Comparison of ENCODE assay signal across 15 cellular contexts in genomic region chr19:2259331-2259730, GRCh38. TPM values are rescaled to one million over a fixed set of nuclear protein-coding genes. Genes with fewer than 3 reads are reported as not detected.
DNase-seq lines count a peak whose midpoint lies in the region; ATAC-seq, FAIRE-seq and TF ChIP-seq lines count a peak whose summit lies in the region.
"Had no signal": no experiment of that assay in that cellular context is flagged by ENCODE, and none has a peak within 500 bp of the region (broad histone marks: within the 10 kb centered on the region; RNA-seq: fewer than 3 reads in every experiment).

No MANE protein-coding gene starts in this region.

- no peak for DNase-seq in HepG2 (ENCODE audit: low spot score)
- no peak for DNase-seq in right lobe of liver
- DNase-seq in NCI-H2029 (lab: John Stamatoyannopoulos, UW): peak; percentile 71
- peak; percentile 49 for DNase-seq in amniotic epithelial cell (ENCODE audit: low read depth)
- no peak for DNase-seq in NCI-H1436 treated with DMSO at 0.1 percent for 48 hours (lab: John Stamatoyannopoulos, UW)
- DNase-seq in SW 1271 (lab: John Stamatoyannopoulos, UW): no peak
- DNase-seq: adrenal gland, DMS79, Right ventricle myocardium superior, testis had no signal

- CTCF ChIA-PET in HepG2 (lab: Yijun Ruan, JAX; ENCODE audit: low intra/inter-chr PET ratio, low total read pairs): no interaction called here

- TF ChIP-seq POLR2A in HepG2 (IDR thresholded peaks at IDR 0.05; ENCODE audit: insufficient read depth in 1 of 2, low read depth in 2 of 2, low read length in 2 of 2) (no peak), right lobe of liver (IDR thresholded peaks at IDR 0.05) (no peak)

- no peak for TF ChIP-seq RAD21 in HepG2 (CRISPR knock-in tag; IDR thresholded peaks at IDR 0.05)

- ATAC-seq in HepG2: no peak
- no peak for ATAC-seq in right lobe of liver
- ATAC-seq in GM21360 (IDR thresholded peaks at IDR 0.05; ENCODE audit: unreplicated experiment): no peak
- ATAC-seq: psoas muscle had no signal

- TF ChIP-seq CTCF in HepG2 (CRISPR knock-in tag; IDR thresholded peaks at IDR 0.05) (no peak), right lobe of liver (IDR thresholded peaks at IDR 0.05) (no peak)

- FAIRE-seq in HepG2 (lab: Jason Lieb, UNC): no peak
- FAIRE-seq: colon had no signal

- H2AFZ ChIP-seq in HepG2 (ENCODE audit: low read length): no peak overlapping the region
- H2AFZ ChIP-seq: hepatocyte had no signal

- intact Hi-C loops in HepG2 (cut with micrococcal nuclease; ENCODE audit: unreplicated experiment): no loop called here
- intact Hi-C loops in right lobe of liver (cut with DNase I): no loop called here

- no peak overlapping the region for H3K9ac ChIP-seq in HepG2 (ENCODE audit: insufficient read depth, low read depth, low read length)

- no peaks in the 10 kb centered on the region for H4K20me1 ChIP-seq in HepG2 (ENCODE audit: insufficient read depth, low read length)

- H3K4me1 ChIP-seq in HepG2 (ENCODE audit: insufficient read depth, low read length): peaks cover 47% of the 10 kb centered on the region
- no peaks in the 10 kb centered on the region for H3K4me1 ChIP-seq in right lobe of liver
- peaks cover 6% of the 10 kb centered on the region for H3K4me1 ChIP-seq in thymus (ENCODE audit: control insufficient read depth, insufficient read depth, low read length)
- H3K4me1 ChIP-seq: adrenal gland, testis had no signal

- POLR2A ChIA-PET in HepG2 (lab: Yijun Ruan, JAX): interaction anchor here (0.7 to 5.2 kb wide), 5 partner anchors 8 to 270 kb away, joined by 3 to 35 read pairs (median 7); no protein-coding TSS in a partner anchor

- no peak overlapping the region for H3K4me3 ChIP-seq in HepG2 (replicated peaks in 1 of 3; ENCODE audit: insufficient read depth in 1 of 3, low read depth in 2 of 3, low read length in 3 of 3)
- H3K4me3 ChIP-seq in right lobe of liver: no peak overlapping the region
- no peak overlapping the region for H3K4me3 ChIP-seq in thymus (ENCODE audit: low read length)
- H3K4me3 ChIP-seq: adrenal gland, hepatocyte, psoas muscle, testis had no signal

- no peaks in the 10 kb centered on the region for H3K79me2 ChIP-seq in HepG2 (ENCODE audit: insufficient read depth, low read length)
- H3K79me2 ChIP-seq: hepatocyte had no signal

- peaks cover 3 to 5% of the 10 kb centered on the region in 2 experiments; a peak in 3 of 5 replicates for H3K27me3 ChIP-seq in HepG2 (ENCODE audit: control insufficient read depth in 1 of 2, insufficient read depth in 2 of 2, low read length in 2 of 2)
- H3K27me3 ChIP-seq in right lobe of liver: no peaks in the 10 kb centered on the region
- H3K27me3 ChIP-seq in thymus (ENCODE audit: control insufficient read depth, insufficient read depth): peaks cover 7% of the 10 kb centered on the region
- H3K27me3 ChIP-seq: adrenal gland, hepatocyte, testis had no signal

- no peaks in the 10 kb centered on the region for H3K36me3 ChIP-seq in HepG2 (replicated peaks in 1 of 2; ENCODE audit: control insufficient read depth in 1 of 2, insufficient read depth in 2 of 2, low read length in 2 of 2)
- H3K36me3 ChIP-seq in right lobe of liver: no peaks in the 10 kb centered on the region
- H3K36me3 ChIP-seq in thymus (ENCODE audit: control insufficient read depth, insufficient read depth): no peaks in the 10 kb centered on the region
- H3K36me3 ChIP-seq: adrenal gland had no signal

- in situ Hi-C loops in HepG2 (cut with HindIII; ENCODE audit: extremely low pct_ligation_motif_present, low pct_unique_long_range_greater_than_20kb): no loop called here

- no TSS peak for BruUV-seq in HepG2 (replicated peaks; lab: Mats Ljungman, UMichigan)

- 40% methylated on average over 5 of the region's 5 CpGs for WGBS in HepG2 (ENCODE audit: low lambda C conversion rate)
- WGBS in right lobe of liver (ENCODE audit: insufficient coverage, low coverage, low lambda C conversion rate, missing lambda C conversion rate): 80% methylated on average over 4 of the region's 5 CpGs
- 98% methylated on average over 5 of the region's 5 CpGs for WGBS in thymus

- H3K9me3 ChIP-seq in HepG2 (ENCODE audit: low read length) (no peaks in the 10 kb centered on the region), right lobe of liver (no peaks in the 10 kb centered on the region), thymus (ENCODE audit: control insufficient read depth) (no peaks in the 10 kb centered on the region)
- H3K9me3 ChIP-seq: adrenal gland, psoas muscle, testis had no signal

- TF ChIP-seq EP300 in HepG2 (IDR thresholded peaks at IDR 0.05; ENCODE audit: low read depth in 2 of 2, low read length in 2 of 2) (no peak; a peak in 1 of 4 replicates), HepG2 (CRISPR knock-in tag; IDR thresholded peaks at IDR 0.05; ENCODE audit: borderline replicate concordance) (no peak)

- no peak overlapping the region for H3K27ac ChIP-seq in HepG2 (ENCODE audit: extremely low read length, insufficient read depth, low read length)
- no peak overlapping the region for H3K27ac ChIP-seq in right lobe of liver
- H3K27ac ChIP-seq in thymus (ENCODE audit: low read depth): peak overlapping the region; percentile 31
- H3K27ac ChIP-seq: adrenal gland, hepatocyte, testis had no signal

- no peak overlapping the region for H3K4me2 ChIP-seq in HepG2 (ENCODE audit: low read depth, low read length)
- H3K4me2 ChIP-seq: hepatocyte had no signal

RNA-seq across cellular contexts. Expression of gene JSRP1, which starts 3.1 kb away (rescaled TPM):
- total RNA-seq in HepG2 (2016; rRNA removed; fragmentation: Illumina TruSeq; extraction: Trizol) (0.38 and 0.73 TPM in 2 replicates), right lobe of liver (under 1 TPM in 3 of 6 experiments, not detected in 3; 0.28 to 0.81 (median 0.42) TPM)
- 1.1 TPM in 2 replicates for total RNA-seq in HepG2 (2016; cell fraction: cytosol; rRNA removed; fragmentation: Illumina TruSeq; extraction: Trizol; ENCODE audit: low read depth)
- 0.54 and 0.56 TPM in 2 replicates for total RNA-seq in HepG2 (2016; cell fraction: insoluble cytoplasmic fraction; rRNA removed; fragmentation: Illumina TruSeq; extraction: Trizol)
- total RNA-seq in HepG2 (2016; cell fraction: membrane; rRNA removed; fragmentation: Illumina TruSeq; extraction: Trizol): 0.96 and 1.2 TPM in 2 replicates
- 0.40 and 0.69 TPM in 2 replicates for total RNA-seq in HepG2 (2016; cell fraction: nucleus; rRNA removed; fragmentation: Illumina TruSeq; extraction: Trizol)
- polyA plus RNA-seq in HepG2 (2011; rRNA removed) (0.16 and 0.39 TPM in 2 replicates), thymus (1.3 TPM)
- polyA plus RNA-seq in HepG2 (2011; cell fraction: cytosol; rRNA removed): 0.27 and 0.36 TPM in 2 replicates
- polyA plus RNA-seq in HepG2 (2011; cell fraction: nucleus; rRNA removed): 0.29 TPM in 1 of 2 replicates, not detected in the other
- 0.41 and 0.44 TPM in 2 replicates for polyA plus RNA-seq in HepG2 (2012)
- polyA plus RNA-seq in HepG2 (2016; cell fraction: cytosol; fragmentation: Illumina TruSeq; extraction: Trizol; ENCODE audit: low read depth): 0.88 and 1.2 TPM in 2 replicates
- 0.73 and 0.80 TPM in 2 replicates for polyA plus RNA-seq in HepG2 (2016; cell fraction: insoluble cytoplasmic fraction; fragmentation: Illumina TruSeq; extraction: Trizol; ENCODE audit: low read depth)
- 0.84 and 1.0 TPM in 2 replicates for polyA plus RNA-seq in HepG2 (2016; cell fraction: membrane; fragmentation: Illumina TruSeq; extraction: Trizol; ENCODE audit: low read depth)
- polyA plus RNA-seq in HepG2 (2016; cell fraction: nucleus; fragmentation: Illumina TruSeq; extraction: Trizol; ENCODE audit: insufficient read depth, low read depth): 0.57 and 0.95 TPM in 2 replicates
- not detected in 2 replicates for polyA minus RNA-seq in HepG2 (2011; rRNA and poly(A)+ RNA removed; ENCODE audit: low replicate concordance)
- not detected in 2 replicates for polyA minus RNA-seq in HepG2 (2011; cell fraction: cytosol; rRNA and poly(A)+ RNA removed)
- polyA minus RNA-seq in HepG2 (2011; cell fraction: nucleus; rRNA and poly(A)+ RNA removed): not detected in 2 replicates

RNA-seq across cellular contexts. Expression of gene AMH, which starts 10.2 kb away (rescaled TPM):
- total RNA-seq in HepG2 (2016; rRNA removed; fragmentation: Illumina TruSeq; extraction: Trizol): 0.18 TPM in 1 of 2 replicates, not detected in the other
- total RNA-seq in HepG2 (2016; cell fraction: cytosol; rRNA removed; fragmentation: Illumina TruSeq; extraction: Trizol; ENCODE audit: low read depth): not detected in 2 replicates
- total RNA-seq in HepG2 (2016; cell fraction: insoluble cytoplasmic fraction; rRNA removed; fragmentation: Illumina TruSeq; extraction: Trizol): not detected in 2 replicates
- total RNA-seq in HepG2 (2016; cell fraction: membrane; rRNA removed; fragmentation: Illumina TruSeq; extraction: Trizol): 0.09 TPM in 1 of 2 replicates, not detected in the other
- total RNA-seq in HepG2 (2016; cell fraction: nucleus; rRNA removed; fragmentation: Illumina TruSeq; extraction: Trizol): not detected in 2 replicates
- 0.03 and 0.04 TPM in 2 replicates for polyA plus RNA-seq in HepG2 (2011; rRNA removed)
- polyA plus RNA-seq in HepG2 (2011; cell fraction: cytosol; rRNA removed): 0.05 TPM in 1 of 2 replicates, not detected in the other
- polyA plus RNA-seq in HepG2 (2011; cell fraction: nucleus; rRNA removed): 1.2 and 2.0 TPM in 2 replicates
- polyA plus RNA-seq in HepG2 (2012): 0.08 TPM in 1 of 2 replicates, not detected in the other
- polyA plus RNA-seq in HepG2 (2016; cell fraction: cytosol; fragmentation: Illumina TruSeq; extraction: Trizol; ENCODE audit: low read depth): 0.06 TPM in 1 of 2 replicates, not detected in the other
- polyA plus RNA-seq in HepG2 (2016; cell fraction: insoluble cytoplasmic fraction; fragmentation: Illumina TruSeq; extraction: Trizol; ENCODE audit: low read depth): not detected in 2 replicates
- not detected in 2 replicates for polyA plus RNA-seq in HepG2 (2016; cell fraction: membrane; fragmentation: Illumina TruSeq; extraction: Trizol; ENCODE audit: low read depth)
- polyA plus RNA-seq in HepG2 (2016; cell fraction: nucleus; fragmentation: Illumina TruSeq; extraction: Trizol; ENCODE audit: insufficient read depth, low read depth): 0.51 TPM in 2 replicates
- polyA minus RNA-seq in HepG2 (2011; rRNA and poly(A)+ RNA removed; ENCODE audit: low replicate concordance): 0.48 and 1.0 TPM in 2 replicates
- not detected in 2 replicates for polyA minus RNA-seq in HepG2 (2011; cell fraction: cytosol; rRNA and poly(A)+ RNA removed)
- polyA minus RNA-seq in HepG2 (2011; cell fraction: nucleus; rRNA and poly(A)+ RNA removed): 0.62 TPM in 1 of 2 replicates, not detected in the other
- 1 to 10 TPM in 1 of 6 experiments, under 1 TPM in 5; 0.24 to 1.2 (median 0.59) TPM for total RNA-seq in right lobe of liver
- polyA plus RNA-seq in thymus: 2.2 TPM

RNA-seq across cellular contexts. Expression of gene PEAK3, which starts 22.6 kb away (rescaled TPM):
- total RNA-seq in HepG2 (2016; rRNA removed; fragmentation: Illumina TruSeq; extraction: Trizol) (not detected in 2 replicates), right lobe of liver (under 1 TPM; 0.07 to 0.49 (median 0.36) TPM)
- not detected in 2 replicates for total RNA-seq in HepG2 (2016; cell fraction: cytosol; rRNA removed; fragmentation: Illumina TruSeq; extraction: Trizol; ENCODE audit: low read depth)
- total RNA-seq in HepG2 (2016; cell fraction: insoluble cytoplasmic fraction; rRNA removed; fragmentation: Illumina TruSeq; extraction: Trizol): not detected in 2 replicates
- total RNA-seq in HepG2 (2016; cell fraction: membrane; rRNA removed; fragmentation: Illumina TruSeq; extraction: Trizol): not detected in 2 replicates
- not detected in 2 replicates for total RNA-seq in HepG2 (2016; cell fraction: nucleus; rRNA removed; fragmentation: Illumina TruSeq; extraction: Trizol)
- polyA plus RNA-seq in HepG2 (2011; rRNA removed) (not detected in 2 replicates), thymus (0.34 TPM)
- polyA plus RNA-seq in HepG2 (2011; cell fraction: cytosol; rRNA removed): not detected in 2 replicates
- polyA plus RNA-seq in HepG2 (2011; cell fraction: nucleus; rRNA removed): not detected in 2 replicates
- polyA plus RNA-seq in HepG2 (2012): not detected in 2 replicates
- polyA plus RNA-seq in HepG2 (2016; cell fraction: cytosol; fragmentation: Illumina TruSeq; extraction: Trizol; ENCODE audit: low read depth): not detected in 2 replicates
- not detected in 2 replicates for polyA plus RNA-seq in HepG2 (2016; cell fraction: insoluble cytoplasmic fraction; fragmentation: Illumina TruSeq; extraction: Trizol; ENCODE audit: low read depth)
- not detected in 2 replicates for polyA plus RNA-seq in HepG2 (2016; cell fraction: membrane; fragmentation: Illumina TruSeq; extraction: Trizol; ENCODE audit: low read depth)
- polyA plus RNA-seq in HepG2 (2016; cell fraction: nucleus; fragmentation: Illumina TruSeq; extraction: Trizol; ENCODE audit: insufficient read depth, low read depth): not detected in 2 replicates
- not detected in 2 replicates for polyA minus RNA-seq in HepG2 (2011; rRNA and poly(A)+ RNA removed; ENCODE audit: low replicate concordance)
- not detected in 2 replicates for polyA minus RNA-seq in HepG2 (2011; cell fraction: cytosol; rRNA and poly(A)+ RNA removed)
- not detected in 2 replicates for polyA minus RNA-seq in HepG2 (2011; cell fraction: nucleus; rRNA and poly(A)+ RNA removed)
- total RNA-seq: hepatocyte had no signal

RNA-seq across cellular contexts. Expression of gene SF3A2, which starts 22.7 kb away (rescaled TPM):
- total RNA-seq in HepG2 (2016; rRNA removed; fragmentation: Illumina TruSeq; extraction: Trizol): 8.8 and 10.1 TPM in 2 replicates
- total RNA-seq in HepG2 (2016; cell fraction: cytosol; rRNA removed; fragmentation: Illumina TruSeq; extraction: Trizol; ENCODE audit: low read depth): 11.7 and 13.9 TPM in 2 replicates
- 8.6 and 13.2 TPM in 2 replicates for total RNA-seq in HepG2 (2016; cell fraction: insoluble cytoplasmic fraction; rRNA removed; fragmentation: Illumina TruSeq; extraction: Trizol)
- 13.1 and 15.2 TPM in 2 replicates for total RNA-seq in HepG2 (2016; cell fraction: membrane; rRNA removed; fragmentation: Illumina TruSeq; extraction: Trizol)
- 16.1 and 17.8 TPM in 2 replicates for total RNA-seq in HepG2 (2016; cell fraction: nucleus; rRNA removed; fragmentation: Illumina TruSeq; extraction: Trizol)
- polyA plus RNA-seq in HepG2 (2011; rRNA removed): 7.9 and 8.6 TPM in 2 replicates
- polyA plus RNA-seq in HepG2 (2011; cell fraction: cytosol; rRNA removed): 6.1 and 7.3 TPM in 2 replicates
- polyA plus RNA-seq in HepG2 (2011; cell fraction: nucleus; rRNA removed): 34.7 and 47.7 TPM in 2 replicates
- 34.0 and 34.2 TPM in 2 replicates for polyA plus RNA-seq in HepG2 (2012)
- 12.1 and 13.8 TPM in 2 replicates for polyA plus RNA-seq in HepG2 (2016; cell fraction: cytosol; fragmentation: Illumina TruSeq; extraction: Trizol; ENCODE audit: low read depth)
- polyA plus RNA-seq in HepG2 (2016; cell fraction: insoluble cytoplasmic fraction; fragmentation: Illumina TruSeq; extraction: Trizol; ENCODE audit: low read depth): 18.7 and 31.5 TPM in 2 replicates
- 17.7 and 21.0 TPM in 2 replicates for polyA plus RNA-seq in HepG2 (2016; cell fraction: membrane; fragmentation: Illumina TruSeq; extraction: Trizol; ENCODE audit: low read depth)
- 46.1 and 47.0 TPM in 2 replicates for polyA plus RNA-seq in HepG2 (2016; cell fraction: nucleus; fragmentation: Illumina TruSeq; extraction: Trizol; ENCODE audit: insufficient read depth, low read depth)
- polyA minus RNA-seq in HepG2 (2011; rRNA and poly(A)+ RNA removed; ENCODE audit: low replicate concordance): 20.0 and 24.2 TPM in 2 replicates
- polyA minus RNA-seq in HepG2 (2011; cell fraction: cytosol; rRNA and poly(A)+ RNA removed): 16.0 and 20.6 TPM in 2 replicates
- 34.1 and 34.2 TPM in 2 replicates for polyA minus RNA-seq in HepG2 (2011; cell fraction: nucleus; rRNA and poly(A)+ RNA removed)
- 10 to 100 TPM; 14.0 to 22.1 (median 19.1) TPM for total RNA-seq in right lobe of liver
- polyA plus RNA-seq in thymus: 51.1 TPM

RNA-seq across cellular contexts. Expression of gene PLEKHJ1, which starts 23.2 kb away (rescaled TPM):
- total RNA-seq in HepG2 (2016; rRNA removed; fragmentation: Illumina TruSeq; extraction: Trizol) (108 and 130 TPM in 2 replicates), right lobe of liver (10 to 100 TPM; 24.4 to 49.3 (median 28.6) TPM)
- 129 and 146 TPM in 2 replicates for total RNA-seq in HepG2 (2016; cell fraction: cytosol; rRNA removed; fragmentation: Illumina TruSeq; extraction: Trizol; ENCODE audit: low read depth)
- 99.2 and 143 TPM in 2 replicates for total RNA-seq in HepG2 (2016; cell fraction: insoluble cytoplasmic fraction; rRNA removed; fragmentation: Illumina TruSeq; extraction: Trizol)
- total RNA-seq in HepG2 (2016; cell fraction: membrane; rRNA removed; fragmentation: Illumina TruSeq; extraction: Trizol): 198 and 217 TPM in 2 replicates
- 72.7 and 85.2 TPM in 2 replicates for total RNA-seq in HepG2 (2016; cell fraction: nucleus; rRNA removed; fragmentation: Illumina TruSeq; extraction: Trizol)
- polyA plus RNA-seq in HepG2 (2011; rRNA removed) (70.5 and 89.7 TPM in 2 replicates), thymus (97.7 TPM)
- 94.0 and 125 TPM in 2 replicates for polyA plus RNA-seq in HepG2 (2011; cell fraction: cytosol; rRNA removed)
- 130 and 144 TPM in 2 replicates for polyA plus RNA-seq in HepG2 (2011; cell fraction: nucleus; rRNA removed)
- polyA plus RNA-seq in HepG2 (2012): 41.8 and 57.9 TPM in 2 replicates
- polyA plus RNA-seq in HepG2 (2016; cell fraction: cytosol; fragmentation: Illumina TruSeq; extraction: Trizol; ENCODE audit: low read depth): 147 and 176 TPM in 2 replicates
- 97.4 and 103 TPM in 2 replicates for polyA plus RNA-seq in HepG2 (2016; cell fraction: insoluble cytoplasmic fraction; fragmentation: Illumina TruSeq; extraction: Trizol; ENCODE audit: low read depth)
- polyA plus RNA-seq in HepG2 (2016; cell fraction: membrane; fragmentation: Illumina TruSeq; extraction: Trizol; ENCODE audit: low read depth): 170 and 175 TPM in 2 replicates
- 156 and 163 TPM in 2 replicates for polyA plus RNA-seq in HepG2 (2016; cell fraction: nucleus; fragmentation: Illumina TruSeq; extraction: Trizol; ENCODE audit: insufficient read depth, low read depth)
- polyA minus RNA-seq in HepG2 (2011; rRNA and poly(A)+ RNA removed; ENCODE audit: low replicate concordance): 33.4 and 58.0 TPM in 2 replicates
- polyA minus RNA-seq in HepG2 (2011; cell fraction: cytosol; rRNA and poly(A)+ RNA removed): 18.1 and 22.7 TPM in 2 replicates
- 23.2 and 28.0 TPM in 2 replicates for polyA minus RNA-seq in HepG2 (2011; cell fraction: nucleus; rRNA and poly(A)+ RNA removed)

Comparison
In these comparisons a context has a peak if more than half of its experiments do, and no peak if none do; other contexts are left out.
1. DNase-seq: peak in NCI-H2029 (single experiment) and amniotic epithelial cell (single experiment); none in HepG2 (single experiment), right lobe of liver (0 of 3), NCI-H1436 treated with DMSO at 0.1 percent for 48 hours (single experiment) and SW 1271 (0 of 2).